ENCODE assay signal across 14 cellular contexts in the genomic region with DNA sequence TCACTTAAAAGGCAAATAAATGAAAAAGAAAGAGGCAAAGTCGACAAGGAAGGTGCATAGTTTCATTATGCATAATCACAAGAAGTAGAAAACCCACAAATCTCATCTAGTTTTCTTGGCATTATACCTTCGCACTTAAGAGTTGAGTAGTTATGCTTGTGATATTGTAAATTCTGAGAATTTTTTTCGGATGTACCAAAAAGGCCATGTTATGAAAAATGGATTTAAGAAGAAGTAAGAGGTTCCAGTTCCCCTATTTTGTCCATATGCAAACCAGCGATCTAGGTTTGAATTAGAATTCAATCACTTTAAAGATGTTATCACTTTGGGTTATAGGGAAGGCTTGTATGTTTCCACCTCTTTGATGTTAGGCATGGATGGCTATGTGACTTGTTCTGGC. TPM values are rescaled to one million over a fixed set of nuclear protein-coding genes. Genes with fewer than 3 reads are reported as not detected.
DNase-seq lines count a peak whose midpoint lies in the region; ATAC-seq, FAIRE-seq and TF ChIP-seq lines count a peak whose summit lies in the region.
"Had no signal": no experiment of that assay in that cellular context is flagged by ENCODE, and none has a peak within 500 bp of the region (broad histone marks: within the 10 kb centered on the region; RNA-seq: fewer than 3 reads in every experiment).

No MANE protein-coding gene starts in this region.

- POLR2A ChIA-PET in T-cell (lab: Charles Lee): no interaction called here

- no peak overlapping the region for H3K4me3 Mint-ChIP-seq in T-cell
- H3K4me3 Mint-ChIP-seq: CD4-positive, alpha-beta T cell had no signal

- H3K9me3 Mint-ChIP-seq in T-cell: no peaks in the 10 kb centered on the region
- H3K9me3 Mint-ChIP-seq: CD4-positive, alpha-beta T cell had no signal

- no peak for DNase-seq in GM18507 (ENCODE audit: extremely low spot score, insufficient read length, low read depth)
- peak; percentile 41 for DNase-seq in GM20000 (ENCODE audit: low spot score)
- no peak for DNase-seq in NCI-H1092 treated with DMSO at 0.1 percent for 48 hours (lab: John Stamatoyannopoulos, UW)
- DNase-seq in D721Med (ENCODE audit: insufficient read length, low spot score): no peak
- no peak for DNase-seq in NOMO-1 treated with dmso at 0.1 percent for 144 hours (lab: John Stamatoyannopoulos, UW; ENCODE audit: unreplicated experiment)
- no peak for DNase-seq in T-cell
- DNase-seq: body of pancreas; CD4-positive, alpha-beta T cell; IMR-90; NCI-H2029; right cardiac atrium; uterus had no signal

- FAIRE-seq in GM18507 (lab: Jason Lieb, UNC) (peak; percentile 73), D721Med (lab: Jason Lieb, UNC) (no peak)

- TF ChIP-seq CTCF in GM20000 (IDR thresholded peaks at IDR 0.05; ENCODE audit: extremely low read depth, missing control alignments): no peak
- no peak for TF ChIP-seq CTCF in D721Med (IDR thresholded peaks at IDR 0.05; ENCODE audit: insufficient read depth, missing control alignments)

- H3K36me3 Mint-ChIP-seq in T-cell: no peaks in the 10 kb centered on the region

- no peak overlapping the region for H3K27ac Mint-ChIP-seq in T-cell
- H3K27ac Mint-ChIP-seq: CD4-positive, alpha-beta T cell had no signal

- CTCF ChIA-PET in T-cell (lab: Charles Lee): no interaction called here

- H3K4me1 Mint-ChIP-seq in T-cell: no peaks in the 10 kb centered on the region

- ATAC-seq in HG02943 (IDR thresholded peaks at IDR 0.05; ENCODE audit: low read depth, unreplicated experiment) (peak; percentile 79), HG03571 (IDR thresholded peaks at IDR 0.05; ENCODE audit: unreplicated experiment) (peak; percentile 92), T-cell (replicated peaks in 1 of 4) (no peak)
- ATAC-seq: body of pancreas, right cardiac atrium had no signal

- peaks cover 7 to 23% of the 10 kb centered on the region in 2 donors for H3K27me3 Mint-ChIP-seq in T-cell

RNA-seq across cellular contexts. Expression of a gene that starts 7.9 kb away (rescaled TPM):
- total RNA-seq in T-cell: under 1 TPM in 1 of 5 donors, not detected in 4; 0.03 TPM
- total RNA-seq: CD4-positive, alpha-beta T cell; IMR-90; right cardiac atrium had no signal

RNA-seq across cellular contexts. Expression of a gene that starts 51.4 kb away (rescaled TPM):
- total RNA-seq in T-cell: 10 to 100 TPM; 13.5 to 22.2 (median 17.3) TPM

RNA-seq across cellular contexts. Expression of a gene that starts 51.5 kb away (rescaled TPM):
- total RNA-seq in T-cell: 10 to 100 TPM; 12.7 to 16.1 (median 13.7) TPM

Comparison
In these comparisons a context has a peak if more than half of its experiments do, and no peak if none do; other contexts are left out.
1. ATAC-seq: peak in HG02943 (single experiment) and HG03571 (single experiment); none in T-cell (0 of 4).